ENCODE assay signal across 8 cellular contexts in genomic region chr6:43246301-43247114, GRCh38. TPM values are rescaled to one million over a fixed set of nuclear protein-coding genes. Genes with fewer than 3 reads are reported as not detected.
A peak's percentile ranks its signal among the peaks of the same experiment; 100 is the strongest.
DNase-seq lines count a peak whose midpoint lies in the region.

No MANE protein-coding gene starts in this region.

- DNase-seq in NCI-H345 treated with DMSO at 0.1 percent for 48 hours (lab: John Stamatoyannopoulos, UW; ENCODE audit: unreplicated experiment) (peak; percentile 40), NCI-H345 (lab: John Stamatoyannopoulos, UW) (no peak), H7 (peak; percentile 95), NCI-H1105 (lab: John Stamatoyannopoulos, UW) (peak; percentile 45), amniotic epithelial cell (ENCODE audit: low read depth) (peak; percentile 74), iPS DF 19.7 (ENCODE audit: low read depth, low spot score) (peak; percentile 90), renal cortical epithelial cell (ENCODE audit: low read depth) (peak; percentile 79), NCI-H1694 treated with DMSO at 0.1 percent for 48 hours (lab: John Stamatoyannopoulos, UW) (no peak)

- no peaks in the 10 kb centered on the region for H3K36me3 ChIP-seq in H7 (replicated peaks; ENCODE audit: control insufficient read depth, insufficient read depth, low read length)

- H3K27me3 ChIP-seq in H7 (ENCODE audit: control insufficient read depth, insufficient read depth, low read length): peaks cover 68% of the 10 kb centered on the region

- H3K4me3 ChIP-seq in H7 (ENCODE audit: insufficient read depth, low read depth, low read length): peak overlapping the region; percentile 65

RNA-seq across cellular contexts. Expression of gene TTBK1, which starts 3.2 kb away (rescaled TPM):
- not detected in 2 replicates for total RNA-seq in H7 (2014; rRNA removed; shearing (Covaris generic))
- total RNA-seq in renal cortical epithelial cell: 0.10 TPM in 1 of 2 replicates, not detected in the other

RNA-seq across cellular contexts. Expression of gene DNPH1, which starts 17.2 kb away (rescaled TPM):
- total RNA-seq in H7 (2014; rRNA removed; shearing (Covaris generic)): 73.6 and 85.3 TPM in 2 replicates
- total RNA-seq in renal cortical epithelial cell: 37.1 and 81.6 TPM in 2 replicates

RNA-seq across cellular contexts. Expression of gene SLC22A7, which starts 51.6 kb away (rescaled TPM):
- total RNA-seq in H7 (2014; rRNA removed; shearing (Covaris generic)): not detected in 2 replicates
- not detected in 2 replicates for total RNA-seq in renal cortical epithelial cell

Comparison
In these comparisons a context has a peak if more than half of its experiments do, and no peak if none do; other contexts are left out.
1. DNase-seq: peak in NCI-H345 treated with DMSO at 0.1 percent for 48 hours (single experiment), H7 (single experiment), NCI-H1105 (single experiment), amniotic epithelial cell (single experiment), iPS DF 19.7 (single experiment) and renal cortical epithelial cell (single experiment); none in NCI-H345 (single experiment) and NCI-H1694 treated with DMSO at 0.1 percent for 48 hours (single experiment).